ENCODE assay signal across 19 cellular contexts in the genomic region with DNA sequence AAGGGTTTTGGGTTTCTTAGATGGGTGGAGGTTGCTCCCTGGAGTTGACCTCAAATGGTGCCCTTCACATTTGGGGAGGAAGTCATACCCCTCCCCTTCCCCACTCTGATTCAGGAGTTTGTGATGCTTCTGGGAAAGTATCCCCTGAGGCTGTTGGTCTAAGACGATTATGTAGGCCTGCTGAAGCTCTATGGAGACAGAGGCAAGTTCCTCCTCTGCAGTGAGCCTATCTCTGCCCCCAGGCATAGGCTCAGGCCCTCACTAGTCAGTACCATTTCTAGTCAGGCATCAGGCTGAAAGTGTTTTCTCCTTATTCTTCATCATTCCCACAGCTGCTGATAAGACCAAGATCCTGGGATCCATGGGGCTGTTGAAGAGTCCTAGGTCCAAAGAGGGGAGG.
"Had no signal": no experiment of that assay in that cellular context is flagged by ENCODE, and none has a peak within 500 bp of the region (broad histone marks: within the 10 kb centered on the region; RNA-seq: fewer than 3 reads in every experiment).

No MANE protein-coding gene starts in this region.

- H3K36me3 ChIP-seq: MG63, SJCRH30 had no signal

- H3K9me3 ChIP-seq: MG63, SJCRH30 had no signal

- H3K27ac ChIP-seq: RWPE1, SJCRH30 had no signal

- H3K4me1 ChIP-seq: SJCRH30 had no signal

- H3K27me3 ChIP-seq: SJCRH30 had no signal

- H3K4me3 ChIP-seq: MG63, SJCRH30 had no signal

- DNase-seq: KBM-7, MG63, NCI-H1092, NCI-H1105 treated with DMSO at 0.1 percent for 48 hours, NCI-H1417 treated with DMSO at 0.1 percent for 48 hours, NCI-H146, NCI-H187, NCI-H2029, NCI-H2081 treated with DMSO at 0.1 percent for 48 hours, NCI-H2171 treated with DMSO at 0.1 percent for 48 hours, NCI-H524, NCI-H526 treated with DMSO at 0.1 percent for 48 hours, NCI-H748 treated with DMSO at 0.1 percent for 48 hours, SHP77 treated with DMSO at 0.1 percent for 48 hours, SJCRH30 had no signal

- ATAC-seq: Panc1, Right ventricle myocardium inferior, SK-N-SH treated with all-trans-retinoic acid at 6 μM for 48 hours had no signal
